Comparison of ENCODE assay signal across 10 cellular contexts in the genomic region with DNA sequence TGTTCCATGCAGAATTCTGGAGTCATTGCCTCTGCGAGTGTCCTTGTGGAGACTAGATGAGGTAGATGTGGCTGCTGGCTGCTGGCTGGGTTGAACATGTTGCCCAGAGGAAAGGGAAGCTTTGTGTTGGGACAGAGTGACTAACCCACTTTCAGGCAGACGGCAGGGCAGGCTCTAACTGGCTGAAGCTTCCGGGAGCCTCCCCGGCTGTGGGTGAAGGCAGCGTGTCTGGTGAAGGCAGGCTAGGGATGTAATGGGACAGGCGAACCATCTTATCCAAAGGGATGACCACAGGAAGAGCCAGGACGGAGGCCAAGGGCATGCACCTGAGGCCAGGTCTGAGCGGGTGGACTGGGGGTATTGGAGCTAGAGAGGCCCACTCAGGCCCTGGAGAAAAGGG. TPM values are rescaled to one million over a fixed set of nuclear protein-coding genes. Genes with fewer than 3 reads are reported as not detected.
DNase-seq lines count a peak whose midpoint lies in the region; ATAC-seq, FAIRE-seq and TF ChIP-seq lines count a peak whose summit lies in the region.
"Had no signal": no experiment of that assay in that cellular context is flagged by ENCODE, and none has a peak within 500 bp of the region (broad histone marks: within the 10 kb centered on the region; RNA-seq: fewer than 3 reads in every experiment).

No MANE protein-coding gene starts in this region.

- no peaks in the 10 kb centered on the region for H3K27me3 Mint-ChIP-seq in T-helper 1 cell treated with Interleukin-12 subunit alpha and Interleukin-12 subunit beta and Interleukin-4 antibody, amounts not matched to agents 30 μg/mL and 1 μg/mL, for 36 hours (ENCODE audit: low read depth)

- H3K4me3 Mint-ChIP-seq in T-helper 1 cell treated with Interleukin-12 subunit alpha and Interleukin-12 subunit beta and Interleukin-4 antibody, amounts not matched to agents 30 μg/mL and 1 μg/mL, for 36 hours = peak overlapping the region; percentile 50
- H3K4me3 Mint-ChIP-seq in stimulated activated effector memory CD8-positive, alpha-beta T cell treated with anti-CD3 and anti-CD28 coated beads, Interleukin-12 subunit alpha, Interleukin-12 subunit beta, amount 100 ng/mL, for 72 hours = peak overlapping the region; percentile 53

- H3K9me3 Mint-ChIP-seq in T-helper 1 cell treated with Interleukin-12 subunit alpha and Interleukin-12 subunit beta and Interleukin-4 antibody, amounts not matched to agents 30 μg/mL and 1 μg/mL, for 36 hours = no peaks in the 10 kb centered on the region
- no peaks in the 10 kb centered on the region for H3K9me3 Mint-ChIP-seq in stimulated activated effector memory CD8-positive, alpha-beta T cell treated with anti-CD3 and anti-CD28 coated beads, Interleukin-12 subunit alpha, Interleukin-12 subunit beta, amount 100 ng/mL, for 72 hours

- ATAC-seq in foreskin keratinocyte (peak; percentile 86), HG02973 (IDR thresholded peaks at IDR 0.05; ENCODE audit: unreplicated experiment) (no peak)
- ATAC-seq in stimulated activated effector memory CD8-positive, alpha-beta T cell treated with anti-CD3 and anti-CD28 coated beads, Interleukin-12 subunit alpha, Interleukin-12 subunit beta, amount 100 ng/mL, for 72 hours = no peak

- DNase-seq in activated CD8-positive, alpha-beta memory T cell treated with anti-CD3 and anti-CD28 coated beads, Interleukin-2, amount 50 U/mL, for 48 hours = peak; percentile 49
- no peak for DNase-seq in activated CD8-positive, alpha-beta memory T cell treated with anti-CD3 and anti-CD28 coated beads, Interleukin-2, amount 50 U/mL, for 4 hours
- peak; percentile 79 to 87 for DNase-seq in foreskin keratinocyte
- DNase-seq in stimulated activated effector memory CD8-positive, alpha-beta T cell treated with anti-CD3 and anti-CD28 coated beads, Interleukin-12 subunit alpha, Interleukin-12 subunit beta, amount 100 ng/mL, for 72 hours (ENCODE audit: low spot score in 2 of 2) = no peak
- DNase-seq in NCI-H128 (lab: John Stamatoyannopoulos, UW; ENCODE audit: unreplicated experiment) = no peak
- DNase-seq in urothelium cell line (ENCODE audit: low spot score) = no peak
- DNase-seq: NCI-H2081 treated with DMSO at 0.1 percent for 48 hours, SK-N-SH had no signal

- peaks cover 27% of the 10 kb centered on the region for H3K4me1 ChIP-seq in foreskin keratinocyte

- TF ChIP-seq CTCF in foreskin keratinocyte (conservative IDR thresholded peaks at IDR 0.05) = peak; percentile 5

- no peak for FAIRE-seq in urothelium cell line (lab: Jason Lieb, UNC)

- peaks cover 51% of the 10 kb centered on the region for H3K4me1 Mint-ChIP-seq in T-helper 1 cell treated with Interleukin-12 subunit alpha and Interleukin-12 subunit beta and Interleukin-4 antibody, amounts not matched to agents 30 μg/mL and 1 μg/mL, for 36 hours (ENCODE audit: low read depth)
- H3K4me1 Mint-ChIP-seq in stimulated activated effector memory CD8-positive, alpha-beta T cell treated with anti-CD3 and anti-CD28 coated beads, Interleukin-12 subunit alpha, Interleukin-12 subunit beta, amount 100 ng/mL, for 72 hours = peaks cover 49% of the 10 kb centered on the region

- no peaks in the 10 kb centered on the region for H3K27me3 ChIP-seq in foreskin keratinocyte

- peak overlapping the region; percentile 95 for H3K27ac Mint-ChIP-seq in T-helper 1 cell treated with Interleukin-12 subunit alpha and Interleukin-12 subunit beta and Interleukin-4 antibody, amounts not matched to agents 30 μg/mL and 1 μg/mL, for 36 hours
- peak overlapping the region; percentile 97 for H3K27ac Mint-ChIP-seq in stimulated activated effector memory CD8-positive, alpha-beta T cell treated with anti-CD3 and anti-CD28 coated beads, Interleukin-12 subunit alpha, Interleukin-12 subunit beta, amount 100 ng/mL, for 72 hours

- H3K36me3 Mint-ChIP-seq in T-helper 1 cell treated with Interleukin-12 subunit alpha and Interleukin-12 subunit beta and Interleukin-4 antibody, amounts not matched to agents 30 μg/mL and 1 μg/mL, for 36 hours (ENCODE audit: low read depth) = peaks cover 40% of the 10 kb centered on the region
- peaks cover 34% of the 10 kb centered on the region for H3K36me3 Mint-ChIP-seq in stimulated activated effector memory CD8-positive, alpha-beta T cell treated with anti-CD3 and anti-CD28 coated beads, Interleukin-12 subunit alpha, Interleukin-12 subunit beta, amount 100 ng/mL, for 72 hours

- peak overlapping the region; percentile 71 for H3K27ac ChIP-seq in foreskin keratinocyte

RNA-seq across cellular contexts. Expression of a gene that starts 16.0 kb away (rescaled TPM):
- total RNA-seq in foreskin keratinocyte = 0.21 and 0.37 TPM in 2 replicates
- polyA plus RNA-seq in foreskin keratinocyte = 0.20 and 0.41 TPM in 2 replicates

RNA-seq across cellular contexts. Expression of a gene that starts 30.5 kb away (rescaled TPM):
- 3.6 and 3.7 TPM in 2 replicates for total RNA-seq in foreskin keratinocyte
- 1.8 and 2.4 TPM in 2 replicates for polyA plus RNA-seq in foreskin keratinocyte

RNA-seq across cellular contexts. Expression of a gene that starts 51.7 kb away (rescaled TPM):
- 45.0 and 50.6 TPM in 2 replicates for total RNA-seq in foreskin keratinocyte
- polyA plus RNA-seq in foreskin keratinocyte = 30.8 and 36.8 TPM in 2 replicates

Comparison
In these comparisons a context has a peak if more than half of its experiments do, and no peak if none do; other contexts are left out.
1. DNase-seq: peak in activated CD8-positive, alpha-beta memory T cell treated with anti-CD3 and anti-CD28 coated beads, Interleukin-2, amount 50 U/mL, for 48 hours (single experiment) and foreskin keratinocyte (2 of 2); none in activated CD8-positive, alpha-beta memory T cell treated with anti-CD3 and anti-CD28 coated beads, Interleukin-2, amount 50 U/mL, for 4 hours (single experiment), stimulated activated effector memory CD8-positive, alpha-beta T cell treated with anti-CD3 and anti-CD28 coated beads, Interleukin-12 subunit alpha, Interleukin-12 subunit beta, amount 100 ng/mL, for 72 hours (0 of 2), NCI-H128 (single experiment) and urothelium cell line (single experiment).